Comparison of ENCODE assay signal across 1 cellular context in genomic region chr16:70151391-70151790, GRCh38.
TF ChIP-seq lines count a peak whose summit lies in the region.

No MANE protein-coding gene starts in this region.

TF ChIP-seq in HepG2, 621 proteins besides CTCF, POLR2A, EP300 and RAD21:
- TF ChIP-seq CBX2 (IDR thresholded peaks at IDR 0.05; ENCODE audit: low read depth, low read length) (no peak), CBX2 (CRISPR knock-in tag; IDR thresholded peaks at IDR 0.05; ENCODE audit: low read depth) (no peak), EED (CRISPR knock-in tag; IDR thresholded peaks at IDR 0.05) (no peak), NFKB2 (CRISPR knock-in tag; IDR thresholded peaks at IDR 0.05; ENCODE audit: borderline replicate concordance) (no peak), JARID2 (CRISPR knock-in tag; IDR thresholded peaks at IDR 0.05; ENCODE audit: insufficient replicate concordance) (no peak), ATAD3A (CRISPR knock-in tag; IDR thresholded peaks at IDR 0.05) (no peak), DNMT3B (CRISPR knock-in tag; conservative IDR thresholded peaks at IDR 0.05) (no peak), NCOA5 (CRISPR knock-in tag; IDR thresholded peaks at IDR 0.05) (no peak)
- TF ChIP-seq, protein P1, sequence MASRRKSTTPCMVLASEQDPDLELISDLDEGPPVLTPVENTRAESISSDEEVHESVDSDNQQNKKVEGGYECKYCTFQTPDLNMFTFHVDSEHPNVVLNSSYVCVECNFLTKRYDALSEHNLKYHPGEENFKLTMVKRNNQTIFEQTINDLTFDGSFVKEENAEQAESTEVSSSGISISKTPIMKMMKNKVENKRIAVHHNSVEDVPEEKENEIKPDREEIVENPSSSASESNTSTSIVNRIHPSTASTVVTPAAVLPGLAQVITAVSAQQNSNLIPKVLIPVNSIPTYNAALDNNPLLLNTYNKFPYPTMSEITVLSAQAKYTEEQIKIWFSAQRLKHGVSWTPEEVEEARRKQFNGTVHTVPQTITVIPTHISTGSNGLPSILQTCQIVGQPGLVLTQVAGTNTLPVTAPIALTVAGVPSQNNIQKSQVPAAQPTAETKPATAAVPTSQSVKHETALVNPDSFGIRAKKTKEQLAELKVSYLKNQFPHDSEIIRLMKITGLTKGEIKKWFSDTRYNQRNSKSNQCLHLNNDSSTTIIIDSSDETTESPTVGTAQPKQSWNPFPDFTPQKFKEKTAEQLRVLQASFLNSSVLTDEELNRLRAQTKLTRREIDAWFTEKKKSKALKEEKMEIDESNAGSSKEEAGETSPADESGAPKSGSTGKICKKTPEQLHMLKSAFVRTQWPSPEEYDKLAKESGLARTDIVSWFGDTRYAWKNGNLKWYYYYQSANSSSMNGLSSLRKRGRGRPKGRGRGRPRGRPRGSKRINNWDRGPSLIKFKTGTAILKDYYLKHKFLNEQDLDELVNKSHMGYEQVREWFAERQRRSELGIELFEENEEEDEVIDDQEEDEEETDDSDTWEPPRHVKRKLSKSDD (CRISPR knock-in tag; IDR thresholded peaks at IDR 0.05; ENCODE audit: low read depth) = 0 out of 2 replicates have a peak, but pooled peaks have one; percentile 3
TF ChIP-seq in HepG2: peak in this region for 1.
